26 cellular contexts compared by ENCODE assay signal in genomic region chr5:103427326-103427725, GRCh38.
"Had no signal": no experiment of that assay in that cellular context is flagged by ENCODE, and none has a peak within 500 bp of the region (broad histone marks: within the 10 kb centered on the region; RNA-seq: fewer than 3 reads in every experiment).

No MANE protein-coding gene starts in this region.

- H3K36me3 ChIP-seq: breast epithelium, SJSA1 had no signal

- H3K4me1 Mint-ChIP-seq: activated CD4-positive, alpha-beta T cell treated with anti-CD3 and anti-CD28 coated beads, Interleukin-2, amount 10 ng/mL, durations not matched to agents 7 days and 5 days; T-helper 17 cell had no signal

- H3K4me3 Mint-ChIP-seq: activated CD4-positive, alpha-beta memory T cell treated with anti-CD3 and anti-CD28 coated beads for 36 hours; activated CD4-positive, alpha-beta T cell treated with anti-CD3 and anti-CD28 coated beads, Interleukin-2, amount 10 ng/mL, durations not matched to agents 7 days and 5 days; activated naive CD4-positive, alpha-beta T cell treated with anti-CD3 and anti-CD28 coated beads for 36 hours; activated naive CD8-positive, alpha-beta T cell; activated T-cell treated with anti-CD3 and anti-CD28 coated beads, Interleukin-2, amount 50 U/mL, for 4 hours; T-helper 17 cell had no signal

- H3K27ac Mint-ChIP-seq: activated CD4-positive, alpha-beta memory T cell treated with anti-CD3 and anti-CD28 coated beads for 36 hours; activated CD4-positive, alpha-beta T cell treated with anti-CD3 and anti-CD28 coated beads, Interleukin-2, amount 10 ng/mL, durations not matched to agents 7 days and 5 days; activated naive CD4-positive, alpha-beta T cell treated with anti-CD3 and anti-CD28 coated beads for 36 hours; activated naive CD8-positive, alpha-beta T cell; T-helper 17 cell had no signal

- H3K36me3 Mint-ChIP-seq: activated CD4-positive, alpha-beta memory T cell treated with anti-CD3 and anti-CD28 coated beads for 36 hours; activated naive CD8-positive, alpha-beta T cell had no signal

- H3K27me3 ChIP-seq: breast epithelium, SJSA1 had no signal

- H3K4me3 ChIP-seq: breast epithelium, SJSA1 had no signal

- DNase-seq: activated CD4-positive, alpha-beta memory T cell treated with anti-CD3 and anti-CD28 coated beads for 36 hours; activated CD4-positive, alpha-beta T cell treated with anti-CD3 and anti-CD28 coated beads, Interleukin-2, amount 10 ng/mL, durations not matched to agents 7 days and 5 days; activated CD4-positive, CD25-positive, alpha-beta regulatory T cell; activated CD8-positive, alpha-beta memory T cell treated with anti-CD3 and anti-CD28 coated beads for 24 hours; activated gamma-delta T cell; activated naive CD4-positive, alpha-beta T cell treated with anti-CD3 and anti-CD28 coated beads for 36 hours; activated T-cell treated with anti-CD3 and anti-CD28 coated beads, Interleukin-2, amount 50 U/mL, for 4 hours; amygdala; caudate nucleus; Karpas-422; MM.1S; NCI-H1105; NCI-H1436; NCI-H1694 treated with DMSO at 0.1 percent for 48 hours; NCI-H2029 treated with DMSO at 0.1 percent for 48 hours; NCI-H345; NCI-H510A; NCI-H526 treated with DMSO at 0.1 percent for 48 hours; NCI-H82; RPMI8226; SHP77; T-helper 17 cell; T-helper 9 cell had no signal

- ATAC-seq: activated T-cell treated with anti-CD3 and anti-CD28 coated beads, Interleukin-2, amount 50 U/mL, for 4 hours; T-helper 17 cell had no signal

- H3K9me3 Mint-ChIP-seq: activated CD4-positive, alpha-beta memory T cell treated with anti-CD3 and anti-CD28 coated beads for 36 hours; activated CD4-positive, alpha-beta T cell treated with anti-CD3 and anti-CD28 coated beads, Interleukin-2, amount 10 ng/mL, durations not matched to agents 7 days and 5 days; activated naive CD4-positive, alpha-beta T cell treated with anti-CD3 and anti-CD28 coated beads for 36 hours; activated T-cell treated with anti-CD3 and anti-CD28 coated beads, Interleukin-2, amount 50 U/mL, for 4 hours had no signal

- H3K9me3 ChIP-seq: breast epithelium, SJSA1 had no signal

- H3K4me1 ChIP-seq: breast epithelium had no signal

- H3K27ac ChIP-seq: breast epithelium, SJSA1 had no signal
